ENCODE assay signal across 8 cellular contexts in the genomic region with DNA sequence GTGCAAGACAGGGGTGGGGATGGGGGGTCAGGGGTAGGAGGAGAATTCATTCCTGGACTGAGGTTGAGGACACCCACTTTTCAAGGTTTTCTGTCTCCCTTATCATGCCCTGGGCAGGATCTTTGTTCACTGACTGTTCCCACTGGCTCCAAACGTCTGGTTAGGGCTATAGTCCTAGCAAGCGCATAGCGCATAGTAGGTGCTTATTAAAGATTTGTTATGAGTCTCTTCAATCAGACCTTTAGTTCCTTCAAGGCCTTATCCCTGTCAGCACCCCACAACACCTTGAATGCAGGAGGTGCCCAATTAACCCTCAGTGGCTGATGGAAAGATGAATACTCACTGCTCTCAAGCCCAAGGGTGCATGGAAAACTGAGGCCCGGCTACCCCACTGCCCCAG.
DNase-seq lines count a peak whose midpoint lies in the region; ATAC-seq and TF ChIP-seq lines count a peak whose summit lies in the region.

No MANE protein-coding gene starts in this region.

- H3K27me3 Mint-ChIP-seq in activated CD8-positive, alpha-beta T cell treated with anti-CD3 and anti-CD28 coated beads for 36 hours: no peaks in the 10 kb centered on the region

- peak overlapping the region; percentile 76 for H3K4me3 Mint-ChIP-seq in activated CD8-positive, alpha-beta T cell treated with anti-CD3 and anti-CD28 coated beads for 36 hours

- intact Hi-C loops in activated CD8-positive, alpha-beta T cell treated with anti-CD3 and anti-CD28 coated beads for 36 hours (cut with micrococcal nuclease): no loop called here

- no peaks in the 10 kb centered on the region for H3K36me3 Mint-ChIP-seq in activated CD8-positive, alpha-beta T cell treated with anti-CD3 and anti-CD28 coated beads for 36 hours (ENCODE audit: low read depth)

- DNase-seq in GM12864 (ENCODE audit: low read depth): no peak
- no peak for DNase-seq in activated CD8-positive, alpha-beta T cell treated with anti-CD3 and anti-CD28 coated beads for 36 hours
- DNase-seq in fibroblast of the aortic adventitia (ENCODE audit: low read depth): no peak
- no peak for DNase-seq in NCI-H128 (lab: John Stamatoyannopoulos, UW; ENCODE audit: unreplicated experiment)
- no peak for DNase-seq in activated gamma-delta T cell treated with Interleukin-2 at 50 U/mL for 16 hours

- peaks cover 19% of the 10 kb centered on the region for H3K4me1 Mint-ChIP-seq in activated CD8-positive, alpha-beta T cell treated with anti-CD3 and anti-CD28 coated beads for 36 hours (ENCODE audit: low read depth)

- POLR2A ChIA-PET in activated CD8-positive, alpha-beta T cell treated with anti-CD3 and anti-CD28 coated beads for 36 hours (lab: Charles Lee): interaction anchor here (1.3 kb wide), 1 partner anchor 17 kb away, joined by 3 read pairs; no protein-coding TSS in a partner anchor

- CTCF ChIA-PET in activated CD8-positive, alpha-beta T cell treated with anti-CD3 and anti-CD28 coated beads for 36 hours (lab: Charles Lee): interaction anchor here (1.0 to 1.6 kb wide), 3 partner anchors 9 to 154 kb away, joined by 3 to 11 read pairs (median 3); no protein-coding TSS in a partner anchor

- TF ChIP-seq CTCF in GM12864 (IDR thresholded peaks at IDR 0.05; ENCODE audit: low read depth, low read length, missing control alignments) (no peak), fibroblast of the aortic adventitia (IDR thresholded peaks at IDR 0.05; ENCODE audit: insufficient read depth, low read length) (no peak)
- no peak for TF ChIP-seq CTCF in activated CD8-positive, alpha-beta T cell treated with anti-CD3 and anti-CD28 coated beads for 36 hours (IDR thresholded peaks at IDR 0.05)

- no peak for ATAC-seq in activated CD8-positive, alpha-beta T cell treated with anti-CD3 and anti-CD28 coated beads for 36 hours
- ATAC-seq in HG02759 (IDR thresholded peaks at IDR 0.05; ENCODE audit: unreplicated experiment) (no peak), HG03095 (IDR thresholded peaks at IDR 0.05; ENCODE audit: unreplicated experiment) (no peak)

- H3K9me3 Mint-ChIP-seq in activated CD8-positive, alpha-beta T cell treated with anti-CD3 and anti-CD28 coated beads for 36 hours: no peaks in the 10 kb centered on the region

- peak overlapping the region; percentile 89 for H3K27ac Mint-ChIP-seq in activated CD8-positive, alpha-beta T cell treated with anti-CD3 and anti-CD28 coated beads for 36 hours

- H3K27ac ChIP-seq in skin epidermis: peak overlapping the region in 20 of 21 experiments; percentile 52 to 95 (median 83)

- peak overlapping the region; percentile 48 for H3K4me3 ChIP-seq in GM12864 (ENCODE audit: low read depth, low read length)
- H3K4me3 ChIP-seq in fibroblast of the aortic adventitia (ENCODE audit: low read depth, low read length): peak overlapping the region; percentile 59
- H3K4me3 ChIP-seq in skin epidermis: peak overlapping the region in 6 of 7 experiments; percentile 9 to 37 (median 27)
